In genomic region chr20:48898210-48898609, GRCh38 we compare ENCODE assay signal across 18 cellular contexts. TPM values are rescaled to one million over a fixed set of nuclear protein-coding genes. Genes with fewer than 3 reads are reported as not detected.
DNase-seq lines count a peak whose midpoint lies in the region; ATAC-seq and TF ChIP-seq lines count a peak whose summit lies in the region.
"Had no signal": no experiment of that assay in that cellular context is flagged by ENCODE, and none has a peak within 500 bp of the region (broad histone marks: within the 10 kb centered on the region; RNA-seq: fewer than 3 reads in every experiment).

No MANE protein-coding gene starts in this region.

- no peaks in the 10 kb centered on the region for H3K9me3 Mint-ChIP-seq in endothelial cell (ENCODE audit: unreplicated experiment)
- H3K9me3 Mint-ChIP-seq in endodermal cell: no peaks in the 10 kb centered on the region
- H3K9me3 Mint-ChIP-seq: stimulated activated naive CD8-positive, alpha-beta T cell treated with anti-CD3 and anti-CD28 coated beads, Interleukin-15, Interleukin-2, amounts not matched to agents 100 ng/mL and 50 ng/mL, for 24 hours had no signal

- H3K4me1 ChIP-seq in psoas muscle: peaks cover 3% of the 10 kb centered on the region
- H3K4me1 ChIP-seq in endodermal cell (ENCODE audit: control insufficient read depth, insufficient read depth, low read length): no peaks in the 10 kb centered on the region
- H3K4me1 ChIP-seq: vagina had no signal

- H3K36me3 ChIP-seq in psoas muscle (ENCODE audit: insufficient read depth in 1 of 2, low read depth in 1 of 2): no peaks in the 10 kb centered on the region
- no peaks in the 10 kb centered on the region for H3K36me3 ChIP-seq in endodermal cell (ENCODE audit: control insufficient read depth, insufficient read depth, low read length)
- H3K36me3 ChIP-seq: cardiac muscle cell, vagina had no signal

- intact Hi-C loops in psoas muscle (cut with DNase I): no loop called here

- H3K9me3 ChIP-seq in psoas muscle: peaks cover 6% of the 10 kb centered on the region
- H3K9me3 ChIP-seq in endodermal cell (ENCODE audit: control insufficient read depth, low read length): no peaks in the 10 kb centered on the region
- H3K9me3 ChIP-seq: SK-N-SH, vagina had no signal

- H3K27me3 Mint-ChIP-seq in endothelial cell (ENCODE audit: unreplicated experiment) (peaks cover 7% of the 10 kb centered on the region), endodermal cell (ENCODE audit: insufficient read depth) (peaks cover 30% of the 10 kb centered on the region)
- H3K27me3 Mint-ChIP-seq: stimulated activated naive CD8-positive, alpha-beta T cell treated with anti-CD3 and anti-CD28 coated beads, Interleukin-15, Interleukin-2, amounts not matched to agents 100 ng/mL and 50 ng/mL, for 24 hours had no signal

- H3K27me3 ChIP-seq in psoas muscle (ENCODE audit: insufficient read depth in 3 of 3, low read length in 2 of 3): no peaks in the 10 kb centered on the region
- peaks cover under 1% of the 10 kb centered on the region for H3K27me3 ChIP-seq in endodermal cell (ENCODE audit: control insufficient read depth, insufficient read depth, low read length, poor library complexity, severe bottlenecking)
- H3K27me3 ChIP-seq: vagina had no signal

- peak; percentile 62 for DNase-seq in EL
- peak; percentile 66 for DNase-seq in RPMI7951 (ENCODE audit: low read depth)
- DNase-seq in endothelial cell (ENCODE audit: low spot score): no peak
- DNase-seq in psoas muscle: no peak
- no peak for DNase-seq in DMS53 (lab: John Stamatoyannopoulos, UW)
- DNase-seq in NCI-H1105 treated with DMSO at 0.1 percent for 48 hours (lab: John Stamatoyannopoulos, UW): no peak
- no peak for DNase-seq in endodermal cell
- no peak for DNase-seq in AML-193 (lab: John Stamatoyannopoulos, UW)
- DNase-seq: activated CD8-positive, alpha-beta T cell treated with anti-CD3 and anti-CD28 coated beads, Interleukin-2, amount 10 ng/mL, durations not matched to agents 7 days and 5 days; DND-41; NCI-H146; NCI-H345; nucleus accumbens; SK-N-SH had no signal

- no peak overlapping the region for H3K4me3 Mint-ChIP-seq in endothelial cell (ENCODE audit: unreplicated experiment)
- no peak overlapping the region for H3K4me3 Mint-ChIP-seq in endodermal cell
- H3K4me3 Mint-ChIP-seq: activated CD8-positive, alpha-beta T cell treated with anti-CD3 and anti-CD28 coated beads, Interleukin-2, amount 10 ng/mL, durations not matched to agents 7 days and 5 days; stimulated activated naive CD8-positive, alpha-beta T cell treated with anti-CD3 and anti-CD28 coated beads, Interleukin-15, Interleukin-2, amounts not matched to agents 100 ng/mL and 50 ng/mL, for 24 hours had no signal

- H3K27ac Mint-ChIP-seq in endothelial cell (ENCODE audit: unreplicated experiment): peak overlapping the region; percentile 17
- no peak overlapping the region for H3K27ac Mint-ChIP-seq in endodermal cell
- H3K27ac Mint-ChIP-seq: activated CD8-positive, alpha-beta T cell treated with anti-CD3 and anti-CD28 coated beads, Interleukin-2, amount 10 ng/mL, durations not matched to agents 7 days and 5 days; stimulated activated naive CD8-positive, alpha-beta T cell treated with anti-CD3 and anti-CD28 coated beads, Interleukin-15, Interleukin-2, amounts not matched to agents 100 ng/mL and 50 ng/mL, for 24 hours had no signal

- no peak for TF ChIP-seq CTCF in endothelial cell (IDR thresholded peaks at IDR 0.05; ENCODE audit: unreplicated experiment)
- TF ChIP-seq CTCF in psoas muscle (IDR thresholded peaks at IDR 0.05): no peak
- TF ChIP-seq CTCF in endodermal cell (conservative IDR thresholded peaks at IDR 0.05): no peak

- H3K4me1 Mint-ChIP-seq in endothelial cell (ENCODE audit: unreplicated experiment) (peaks cover 19% of the 10 kb centered on the region), endodermal cell (no peaks in the 10 kb centered on the region)

- no peak overlapping the region for H3K9ac ChIP-seq in endodermal cell (ENCODE audit: extremely low read depth, low read length, poor library complexity, severe bottlenecking)
- H3K9ac ChIP-seq: SK-N-SH had no signal

- no peak overlapping the region for H3K4me3 ChIP-seq in psoas muscle
- H3K4me3 ChIP-seq in endodermal cell (ENCODE audit: low read length): no peak overlapping the region
- H3K4me3 ChIP-seq: cardiac muscle cell, vagina had no signal

- WGBS in psoas muscle, 3 donors: 64 to 82% (median 76%) methylated on average over 10 of the region's 10 CpGs
- 80 to 94% methylated on average over 1 to 10 of the region's 10 CpGs for WGBS in endodermal cell (ENCODE audit: insufficient coverage in 1 of 2, insufficient read length in 1 of 2), 2 experiments

- no peaks in the 10 kb centered on the region for H3K36me3 Mint-ChIP-seq in endothelial cell (ENCODE audit: low read depth, unreplicated experiment)
- H3K36me3 Mint-ChIP-seq in endodermal cell (ENCODE audit: low read depth): no peaks in the 10 kb centered on the region

- H3K27ac ChIP-seq in psoas muscle: peak overlapping the region; percentile 82
- no peak overlapping the region for H3K27ac ChIP-seq in endodermal cell (ENCODE audit: low read depth, low read length)
- H3K27ac ChIP-seq: C4-2B, cardiac muscle cell, vagina had no signal

- no peak for ATAC-seq in psoas muscle
- ATAC-seq: activated CD8-positive, alpha-beta T cell treated with anti-CD3 and anti-CD28 coated beads, Interleukin-2, amount 10 ng/mL, durations not matched to agents 7 days and 5 days had no signal

RNA-seq across cellular contexts. Expression of gene ARFGEF2, which starts 23.3 kb away (rescaled TPM):
- total RNA-seq in RPMI7951 (2014; rRNA removed; shearing (Covaris generic)): 28.2 and 30.3 TPM in 2 replicates
- total RNA-seq in endothelial cell (ENCODE audit: unreplicated experiment) (20.3 TPM), psoas muscle (10 to 100 TPM; 21.3 to 36.1 (median 23.4) TPM), endodermal cell (10 to 100 TPM; 23.6 to 29.4 TPM)
- 10 to 100 TPM in 2 of 3 donors, 1 to 10 TPM in 1; 7.8 to 23.7 (median 12.5) TPM for polyA plus RNA-seq in psoas muscle
- 10.4 TPM for polyA plus RNA-seq in endodermal cell (2013, experiment 1 of 2)
- 11.6 TPM for polyA plus RNA-seq in endodermal cell (2013, experiment 2 of 2)

Comparison
In these comparisons a context has a peak if more than half of its experiments do, and no peak if none do; other contexts are left out.
1. DNase-seq: peak in EL (single experiment) and RPMI7951 (single experiment); none in endothelial cell (single experiment), psoas muscle (0 of 2), DMS53 (single experiment), NCI-H1105 treated with DMSO at 0.1 percent for 48 hours (single experiment), endodermal cell (single experiment) and AML-193 (0 of 2).